In the genomic region with DNA sequence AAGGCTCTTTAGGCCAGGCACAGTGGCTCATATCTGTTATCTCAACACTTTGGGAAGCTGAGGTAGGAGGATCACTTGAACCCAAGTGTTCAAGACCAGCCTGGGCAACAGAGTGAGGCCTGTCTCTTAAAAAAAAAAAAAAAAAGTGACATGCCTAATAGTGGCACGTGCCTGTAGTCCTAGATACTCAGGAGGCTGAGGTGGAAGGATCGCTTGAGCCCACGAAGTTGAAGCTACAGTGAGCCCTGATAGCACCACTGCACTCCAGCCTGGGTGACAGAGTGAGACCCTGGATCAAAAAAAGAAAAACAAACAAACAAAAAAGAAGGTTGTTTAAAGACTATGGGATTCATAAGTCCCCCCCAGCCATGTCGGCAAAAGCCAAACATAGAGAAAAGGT, we compare ENCODE assay signal across 30 cellular contexts. TPM values are rescaled to one million over a fixed set of nuclear protein-coding genes. Genes with fewer than 3 reads are reported as not detected.
DNase-seq lines count a peak whose midpoint lies in the region; ATAC-seq, FAIRE-seq and TF ChIP-seq lines count a peak whose summit lies in the region.
"Had no signal": no experiment of that assay in that cellular context is flagged by ENCODE, and none has a peak within 500 bp of the region (broad histone marks: within the 10 kb centered on the region; RNA-seq: fewer than 3 reads in every experiment).

No MANE protein-coding gene starts in this region.

- no TSS peak for BruUV-seq in HepG2 (replicated peaks; lab: Mats Ljungman, UMichigan)

- no peak for FAIRE-seq in HepG2 (lab: Jason Lieb, UNC)
- FAIRE-seq: D721Med, endometrium, pancreas had no signal

- H3K27me3 ChIP-seq in HepG2 (ENCODE audit: control insufficient read depth in 1 of 2, insufficient read depth in 2 of 2, low read length in 2 of 2) = no peaks in the 10 kb centered on the region
- H3K27me3 ChIP-seq in right lobe of liver = no peaks in the 10 kb centered on the region
- H3K27me3 ChIP-seq in SK-N-SH (ENCODE audit: insufficient read depth) = no peaks in the 10 kb centered on the region; the same call in 1 of the 2 replicates
- H3K27me3 ChIP-seq in foreskin keratinocyte = peaks cover 5% of the 10 kb centered on the region
- no peaks in the 10 kb centered on the region for H3K27me3 ChIP-seq in smooth muscle cell (ENCODE audit: low read depth)
- H3K27me3 ChIP-seq: pancreas, thyroid gland, vagina had no signal

- H3K27ac ChIP-seq in HepG2 (ENCODE audit: extremely low read length, insufficient read depth, low read length) (peak overlapping the region; percentile 71), right lobe of liver (no peak overlapping the region), SK-N-SH (ENCODE audit: low read depth in 2 of 2, low read length in 1 of 2) (peak overlapping the region in 1 of 2 experiments; percentile 65; a peak in 2 of 4 replicates), foreskin keratinocyte (no peak overlapping the region), smooth muscle cell (ENCODE audit: low read depth) (peak overlapping the region; percentile 68)
- H3K27ac ChIP-seq: gastroesophageal sphincter, pancreas, spleen, stomach, thyroid gland, vagina had no signal

- POLR2A ChIA-PET in HepG2 (lab: Yijun Ruan, JAX) = interaction anchor here (0.9 to 1.2 kb wide), 4 partner anchors 20 to 380 kb away, joined by 3 to 6 read pairs (median 4); no protein-coding TSS in a partner anchor
- POLR2A ChIA-PET in SK-N-SH (lab: Yijun Ruan, JAX) = no interaction called here

- 4% methylated on average over 4 of the region's 4 CpGs for WGBS in HepG2 (ENCODE audit: low lambda C conversion rate)
- WGBS in right lobe of liver (ENCODE audit: insufficient coverage, low coverage, low lambda C conversion rate, missing lambda C conversion rate) = 66% methylated on average over 4 of the region's 4 CpGs
- 66% methylated on average over 4 of the region's 4 CpGs for WGBS in SK-N-SH (ENCODE audit: low lambda C conversion rate)
- 30% methylated on average over 4 of the region's 4 CpGs for WGBS in smooth muscle cell (ENCODE audit: low lambda C conversion rate)

- peaks cover 19% of the 10 kb centered on the region for H3K4me1 ChIP-seq in HepG2 (ENCODE audit: insufficient read depth, low read length)
- no peaks in the 10 kb centered on the region for H3K4me1 ChIP-seq in right lobe of liver
- no peaks in the 10 kb centered on the region; a peak in 1 of 4 replicates for H3K4me1 ChIP-seq in SK-N-SH (ENCODE audit: control insufficient read depth in 1 of 2, insufficient read depth in 2 of 2, low read depth in 1 of 2, low read length in 1 of 2)
- H3K4me1 ChIP-seq in foreskin keratinocyte = peaks cover 8% of the 10 kb centered on the region
- H3K4me1 ChIP-seq in smooth muscle cell (ENCODE audit: low read depth) = no peaks in the 10 kb centered on the region
- H3K4me1 ChIP-seq: gastroesophageal sphincter, pancreas, stomach, thyroid gland, vagina had no signal

- H3K79me2 ChIP-seq in HepG2 (ENCODE audit: insufficient read depth, low read length) = no peaks in the 10 kb centered on the region
- no peaks in the 10 kb centered on the region for H3K79me2 ChIP-seq in SK-N-SH (ENCODE audit: insufficient read depth)
- no peaks in the 10 kb centered on the region for H3K79me2 ChIP-seq in smooth muscle cell (ENCODE audit: low read depth)

- TF ChIP-seq RAD21 in HepG2 (CRISPR knock-in tag; IDR thresholded peaks at IDR 0.05) (no peak), SK-N-SH (IDR thresholded peaks at IDR 0.05; ENCODE audit: low read length) (no peak)

- H3K9me3 ChIP-seq in HepG2 (ENCODE audit: low read length) = no peaks in the 10 kb centered on the region
- no peaks in the 10 kb centered on the region for H3K9me3 ChIP-seq in right lobe of liver
- H3K9me3 ChIP-seq in SK-N-SH = peaks cover 4% of the 10 kb centered on the region; the same call in 1 of the 2 replicates
- no peaks in the 10 kb centered on the region for H3K9me3 ChIP-seq in smooth muscle cell (replicated peaks; ENCODE audit: low read depth)
- H3K9me3 ChIP-seq: gastroesophageal sphincter, pancreas, thyroid gland, vagina had no signal

- H3K36me3 ChIP-seq in HepG2 (replicated peaks in 1 of 2; ENCODE audit: control insufficient read depth in 1 of 2, insufficient read depth in 2 of 2, low read length in 2 of 2) (no peaks in the 10 kb centered on the region), right lobe of liver (no peaks in the 10 kb centered on the region), SK-N-SH (replicated peaks in 1 of 2; ENCODE audit: control insufficient read depth in 1 of 2, insufficient read depth in 2 of 2, low read length in 1 of 2) (no peaks in the 10 kb centered on the region), smooth muscle cell (ENCODE audit: low read depth) (no peaks in the 10 kb centered on the region)
- H3K36me3 ChIP-seq: gastroesophageal sphincter, pancreas, spleen, stomach, thyroid gland, vagina had no signal

- TF ChIP-seq POLR2A in HepG2 (IDR thresholded peaks at IDR 0.05; ENCODE audit: insufficient read depth in 1 of 2, low read depth in 2 of 2, low read length in 2 of 2) = no peak
- no peak for TF ChIP-seq POLR2A in right lobe of liver (IDR thresholded peaks at IDR 0.05)

- peaks cover 13% of the 10 kb centered on the region for H3F3A ChIP-seq in SK-N-SH (replicated peaks; ENCODE audit: insufficient read depth)
- H3F3A ChIP-seq in smooth muscle cell (ENCODE audit: low read depth) = no peaks in the 10 kb centered on the region

- H4K20me1 ChIP-seq in HepG2 (ENCODE audit: insufficient read depth, low read length) = no peaks in the 10 kb centered on the region
- no peaks in the 10 kb centered on the region for H4K20me1 ChIP-seq in SK-N-SH (ENCODE audit: insufficient read depth)
- H4K20me1 ChIP-seq in smooth muscle cell (ENCODE audit: low read depth) = no peaks in the 10 kb centered on the region

- in situ Hi-C loops in HepG2 (cut with HindIII; ENCODE audit: extremely low pct_ligation_motif_present, low pct_unique_long_range_greater_than_20kb) = no loop called here

- TF ChIP-seq EP300 in HepG2 (IDR thresholded peaks at IDR 0.05; ENCODE audit: low read depth in 2 of 2, low read length in 2 of 2) (no peak), HepG2 (CRISPR knock-in tag; IDR thresholded peaks at IDR 0.05; ENCODE audit: borderline replicate concordance) (no peak), SK-N-SH (IDR thresholded peaks at IDR 0.05; ENCODE audit: borderline replicate concordance in 1 of 2, low read depth in 1 of 2, low read length in 1 of 2) (no peak)

- peak overlapping the region; percentile 43 for H3K9ac ChIP-seq in HepG2 (ENCODE audit: insufficient read depth, low read depth, low read length)
- H3K9ac ChIP-seq in SK-N-SH = peak overlapping the region; percentile 10; the same call in 1 of the 2 replicates
- H3K9ac ChIP-seq in smooth muscle cell (ENCODE audit: low read depth) = no peak overlapping the region

- TF ChIP-seq CTCF in HepG2 (CRISPR knock-in tag; IDR thresholded peaks at IDR 0.05) (no peak), right lobe of liver (IDR thresholded peaks at IDR 0.05) (no peak), SK-N-SH (IDR thresholded peaks at IDR 0.05) (no peak), foreskin keratinocyte (conservative IDR thresholded peaks at IDR 0.05) (no peak), smooth muscle cell (IDR thresholded peaks at IDR 0.05; ENCODE audit: borderline replicate concordance, insufficient read depth, poor library complexity, severe bottlenecking) (no peak)

- H3K9me2 ChIP-seq in SK-N-SH = no peaks in the 10 kb centered on the region

- intact Hi-C loops in HepG2 (cut with micrococcal nuclease; ENCODE audit: unreplicated experiment) (no loop called here), right lobe of liver (cut with DNase I) (no loop called here)

- H2AFZ ChIP-seq in HepG2 (ENCODE audit: low read length) (no peak overlapping the region), SK-N-SH (ENCODE audit: low read depth) (peak overlapping the region; percentile 58), smooth muscle cell (ENCODE audit: low read depth) (no peak overlapping the region)

- CTCF ChIA-PET in HepG2 (lab: Yijun Ruan, JAX; ENCODE audit: low intra/inter-chr PET ratio, low total read pairs) (no interaction called here), SK-N-SH (lab: Yijun Ruan, JAX) (no interaction called here)

- H3K4me2 ChIP-seq in HepG2 (ENCODE audit: low read depth, low read length) (peak overlapping the region; percentile 68), SK-N-SH (peak overlapping the region; percentile 9), smooth muscle cell (peak overlapping the region; percentile 2)

- 0 out of 6 replicates have a peak overlapping the region, but pooled peaks of 2 of the 3 experiments have one; percentile 25 to 42 for H3K4me3 ChIP-seq in HepG2 (replicated peaks in 1 of 3; ENCODE audit: insufficient read depth in 1 of 3, low read depth in 2 of 3, low read length in 3 of 3)
- H3K4me3 ChIP-seq in right lobe of liver = no peak overlapping the region
- no peak overlapping the region for H3K4me3 ChIP-seq in SK-N-SH (ENCODE audit: low read depth in 2 of 2, low read length in 1 of 2)
- H3K4me3 ChIP-seq in smooth muscle cell = no peak overlapping the region
- H3K4me3 ChIP-seq: gastroesophageal sphincter, pancreas, spleen, stomach, thyroid gland, vagina had no signal

- peak; percentile 55 for ATAC-seq in HepG2
- ATAC-seq in right lobe of liver = no peak
- peak; percentile 5 for ATAC-seq in foreskin keratinocyte
- ATAC-seq in HG03378 (IDR thresholded peaks at IDR 0.05; ENCODE audit: unreplicated experiment) = no peak
- ATAC-seq: activated naive CD8-positive, alpha-beta T cell treated with anti-CD3 and anti-CD28 coated beads, Interleukin-2, amount 50 U/mL, for 24 hours; gastroesophageal sphincter had no signal

- no peak for DNase-seq in HepG2 (ENCODE audit: low spot score)
- no peak for DNase-seq in right lobe of liver
- DNase-seq in SK-N-SH = no peak
- no peak for DNase-seq in foreskin keratinocyte
- DNase-seq in smooth muscle cell (lab: John Stamatoyannopoulos, UW; ENCODE audit: unreplicated experiment) = no peak
- no peak for DNase-seq in NCI-H187 (lab: John Stamatoyannopoulos, UW)
- DNase-seq in stimulated activated CD4-positive, alpha-beta T cell treated with anti-CD3 and anti-CD28 coated beads, Interleukin-4, amount 100 ng/mL, for 24 hours = no peak
- DNase-seq: activated CD4-positive, alpha-beta memory T cell treated with anti-CD3 and anti-CD28 coated beads, Interleukin-2, amount 10 ng/mL, durations not matched to agents 7 days and 5 days; activated CD8-positive, alpha-beta memory T cell treated with anti-CD3 and anti-CD28 coated beads, Interleukin-2, amount 50 U/mL, for 4 hours; activated naive CD4-positive, alpha-beta T cell; activated naive CD8-positive, alpha-beta T cell treated with anti-CD3 and anti-CD28 coated beads, Interleukin-2, amount 50 U/mL, for 24 hours; CD4-positive, CD25-positive, alpha-beta regulatory T cell; dermis blood vessel endothelial cell; DND-41; left cardiac atrium; NCI-H1436 treated with DMSO at 0.1 percent for 48 hours; NCI-H446 treated with DMSO at 0.1 percent for 48 hours; NCI-H82; pancreas; spleen; stimulated activated CD4-positive, alpha-beta T cell treated with anti-CD3 and anti-CD28 coated beads, Interleukin-2, amount 100 ng/mL, for 24 hours; stimulated activated CD8-positive, alpha-beta memory T cell treated with anti-CD3 and anti-CD28 coated beads, Interleukin-4, amount 100 ng/mL, for 48 hours; T-helper 2 cell; thyroid gland had no signal

RNA-seq across cellular contexts. Expression of a gene that starts 42.2 kb away (rescaled TPM):
- total RNA-seq in HepG2 (2016; rRNA removed; fragmentation: Illumina TruSeq; extraction: Trizol) (10.1 and 16.2 TPM in 2 replicates), right lobe of liver (1 to 10 TPM; 3.9 to 6.8 (median 5.3) TPM), foreskin keratinocyte (11.6 and 11.7 TPM in 2 replicates), smooth muscle cell (10.2 and 13.4 TPM in 2 replicates)
- 10.9 TPM in 2 replicates for total RNA-seq in HepG2 (2016; cell fraction: cytosol; rRNA removed; fragmentation: Illumina TruSeq; extraction: Trizol; ENCODE audit: low read depth)
- total RNA-seq in HepG2 (2016; cell fraction: insoluble cytoplasmic fraction; rRNA removed; fragmentation: Illumina TruSeq; extraction: Trizol) = 10.6 and 17.7 TPM in 2 replicates
- 9.0 and 11.3 TPM in 2 replicates for total RNA-seq in HepG2 (2016; cell fraction: membrane; rRNA removed; fragmentation: Illumina TruSeq; extraction: Trizol)
- 17.2 and 20.8 TPM in 2 replicates for total RNA-seq in HepG2 (2016; cell fraction: nucleus; rRNA removed; fragmentation: Illumina TruSeq; extraction: Trizol)
- polyA plus RNA-seq in HepG2 (2011; rRNA removed) (9.3 and 11.0 TPM in 2 replicates), SK-N-SH (2012; rRNA removed) (10.9 and 16.9 TPM in 2 replicates), foreskin keratinocyte (4.8 and 6.4 TPM in 2 replicates), smooth muscle cell (8.9 and 10.1 TPM in 2 replicates)
- polyA plus RNA-seq in HepG2 (2011; cell fraction: cytosol; rRNA removed) = 8.8 and 9.7 TPM in 2 replicates
- 13.7 and 15.4 TPM in 2 replicates for polyA plus RNA-seq in HepG2 (2011; cell fraction: nucleus; rRNA removed)
- 7.3 and 7.6 TPM in 2 replicates for polyA plus RNA-seq in HepG2 (2012)
- 1.5 and 1.6 TPM in 2 replicates for polyA plus RNA-seq in HepG2 (2016; cell fraction: cytosol; fragmentation: Illumina TruSeq; extraction: Trizol; ENCODE audit: low read depth)
- polyA plus RNA-seq in HepG2 (2016; cell fraction: insoluble cytoplasmic fraction; fragmentation: Illumina TruSeq; extraction: Trizol; ENCODE audit: low read depth) = 14.0 and 14.7 TPM in 2 replicates
- 3.5 and 4.0 TPM in 2 replicates for polyA plus RNA-seq in HepG2 (2016; cell fraction: membrane; fragmentation: Illumina TruSeq; extraction: Trizol; ENCODE audit: low read depth)
- polyA plus RNA-seq in HepG2 (2016; cell fraction: nucleus; fragmentation: Illumina TruSeq; extraction: Trizol; ENCODE audit: insufficient read depth, low read depth) = 17.5 and 20.4 TPM in 2 replicates
- 33.4 and 59.8 TPM in 2 replicates for polyA minus RNA-seq in HepG2 (2011; rRNA and poly(A)+ RNA removed; ENCODE audit: low replicate concordance)
- 8.1 and 8.9 TPM in 2 replicates for polyA minus RNA-seq in HepG2 (2011; cell fraction: cytosol; rRNA and poly(A)+ RNA removed)
- 27.0 and 28.1 TPM in 2 replicates for polyA minus RNA-seq in HepG2 (2011; cell fraction: nucleus; rRNA and poly(A)+ RNA removed)
- polyA plus RNA-seq in SK-N-SH (2012; cell fraction: cytosol; rRNA removed) = 6.8 and 10.2 TPM in 2 replicates
- polyA plus RNA-seq in SK-N-SH (2012; cell fraction: nucleus; rRNA removed) = 34.0 and 53.6 TPM in 2 replicates

Comparison
In these comparisons a context has a peak if more than half of its experiments do, and no peak if none do; other contexts are left out.
1. ATAC-seq: peak in HepG2 (single experiment) and foreskin keratinocyte (single experiment); none in right lobe of liver (0 of 4) and HG03378 (single experiment).
2. H3K27ac ChIP-seq: peak in HepG2 (single experiment) and smooth muscle cell (single experiment); none in right lobe of liver (0 of 3) and foreskin keratinocyte (single experiment).
3. H3K4me3 ChIP-seq: peak in HepG2 (2 of 3); none in right lobe of liver (0 of 3), SK-N-SH (0 of 2) and smooth muscle cell (single experiment).
4. H3K4me2 ChIP-seq: peak in every context shown above with its lines; median percentile 68 in HepG2; 9 in SK-N-SH; 2 in smooth muscle cell.